8 cellular contexts compared by ENCODE assay signal in the genomic region with DNA sequence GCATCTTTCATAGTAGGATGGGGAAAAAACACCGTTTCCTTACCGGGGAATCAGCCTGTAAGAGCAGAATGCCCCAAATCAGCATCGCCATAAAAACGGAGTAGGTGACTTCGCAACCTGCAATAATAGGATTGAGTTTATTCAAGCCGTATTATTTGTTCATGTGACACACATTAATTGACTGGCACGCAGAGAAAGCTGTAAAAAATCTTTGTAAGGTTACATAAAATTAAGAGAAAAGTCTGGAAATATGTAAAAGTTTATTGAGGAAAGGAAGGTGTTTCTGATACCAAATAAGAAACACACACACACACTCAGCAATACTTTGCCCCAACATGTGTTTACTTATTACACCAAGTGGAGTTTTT. TPM values are rescaled to one million over a fixed set of nuclear protein-coding genes. Genes with fewer than 3 reads are reported as not detected.
DNase-seq lines count a peak whose midpoint lies in the region; ATAC-seq, FAIRE-seq and TF ChIP-seq lines count a peak whose summit lies in the region.

No MANE protein-coding gene starts in this region.

- peak overlapping the region; percentile 91 for H3K4me3 Mint-ChIP-seq in activated CD4-positive, alpha-beta T cell treated with anti-CD3 and anti-CD28 coated beads, Interleukin-2, amount 10 ng/mL, durations not matched to agents 24 days and 14 days

- peaks cover 22% of the 10 kb centered on the region for H3K4me1 Mint-ChIP-seq in activated CD4-positive, alpha-beta T cell treated with anti-CD3 and anti-CD28 coated beads, Interleukin-2, amount 10 ng/mL, durations not matched to agents 24 days and 14 days

- peaks cover 34% of the 10 kb centered on the region for H3K79me2 ChIP-seq in HepG2 (ENCODE audit: insufficient read depth, low read length)

- H3K27me3 ChIP-seq in HepG2 (ENCODE audit: control insufficient read depth in 1 of 2, insufficient read depth in 2 of 2, low read length in 2 of 2): no peaks in the 10 kb centered on the region; a peak in 1 of 5 replicates

- H3K27ac ChIP-seq in angular gyrus (ENCODE audit: low read depth, low read length): peak overlapping the region; percentile 80
- peak overlapping the region; percentile 63 for H3K27ac ChIP-seq in HepG2 (ENCODE audit: extremely low read length, insufficient read depth, low read length)
- H3K27ac ChIP-seq in temporal lobe (ENCODE audit: low read depth, low read length): peak overlapping the region; percentile 64

- intact Hi-C loops in activated CD4-positive, alpha-beta T cell treated with anti-CD3 and anti-CD28 coated beads, Interleukin-2, amount 10 ng/mL, durations not matched to agents 24 days and 14 days (cut with micrococcal nuclease): loop anchor here (1.0 to 2.0 kb wide), 5 partner anchors 40 to 1375 kb away; a partner anchor contains a TSS
- intact Hi-C loops in HepG2 (cut with micrococcal nuclease; ENCODE audit: unreplicated experiment): loop anchor here (2.0 kb wide), 3 partner anchors 23 to 51 kb away; no protein-coding TSS in a partner anchor
- intact Hi-C loops in posterior vena cava (cut with DNase I): no loop called here

- H3K36me3 ChIP-seq in HepG2 (replicated peaks in 1 of 2; ENCODE audit: control insufficient read depth in 1 of 2, insufficient read depth in 2 of 2, low read length in 2 of 2): no peaks in the 10 kb centered on the region; a peak in 1 of 5 replicates

- no peak for TF ChIP-seq CTCF in HepG2 (CRISPR knock-in tag; IDR thresholded peaks at IDR 0.05)

- POLR2A ChIA-PET in HepG2 (lab: Yijun Ruan, JAX): interaction anchor here (0.7 to 3.3 kb wide), 9 partner anchors 8 to 1115 kb away, joined by 3 to 19 read pairs (median 5); a partner anchor contains a TSS

- H4K20me1 ChIP-seq in HepG2 (ENCODE audit: insufficient read depth, low read length): no peaks in the 10 kb centered on the region

- H3K9me3 ChIP-seq in HepG2 (ENCODE audit: low read length): no peaks in the 10 kb centered on the region

- peaks cover 45% of the 10 kb centered on the region for H3K4me1 ChIP-seq in HepG2 (ENCODE audit: insufficient read depth, low read length)

- H3K27me3 Mint-ChIP-seq in activated CD4-positive, alpha-beta T cell treated with anti-CD3 and anti-CD28 coated beads, Interleukin-2, amount 10 ng/mL, durations not matched to agents 24 days and 14 days: peaks cover 8% of the 10 kb centered on the region

- H3K4me2 ChIP-seq in HepG2 (ENCODE audit: low read depth, low read length): peak overlapping the region; percentile 88

- no peak for TF ChIP-seq RAD21 in HepG2 (CRISPR knock-in tag; IDR thresholded peaks at IDR 0.05)

- 1% methylated on average over 7 of the region's 7 CpGs for WGBS in HepG2 (ENCODE audit: low lambda C conversion rate)

- TF ChIP-seq EP300 in HepG2 (IDR thresholded peaks at IDR 0.05; ENCODE audit: low read depth in 2 of 2, low read length in 2 of 2) (no peak), HepG2 (CRISPR knock-in tag; IDR thresholded peaks at IDR 0.05; ENCODE audit: borderline replicate concordance) (no peak)

- no peaks in the 10 kb centered on the region for H3K36me3 Mint-ChIP-seq in activated CD4-positive, alpha-beta T cell treated with anti-CD3 and anti-CD28 coated beads, Interleukin-2, amount 10 ng/mL, durations not matched to agents 24 days and 14 days (ENCODE audit: low read depth)

- no peaks in the 10 kb centered on the region for H3K9me3 Mint-ChIP-seq in activated CD4-positive, alpha-beta T cell treated with anti-CD3 and anti-CD28 coated beads, Interleukin-2, amount 10 ng/mL, durations not matched to agents 24 days and 14 days

- FAIRE-seq in HepG2 (lab: Jason Lieb, UNC): no peak

- ATAC-seq in HepG2: no peak

- CTCF ChIA-PET in HepG2 (lab: Yijun Ruan, JAX; ENCODE audit: low intra/inter-chr PET ratio, low total read pairs): interaction anchor here (1.1 kb wide), 1 partner anchor 41 kb away, joined by 3 read pairs; no protein-coding TSS in a partner anchor

- H2AFZ ChIP-seq in HepG2 (ENCODE audit: low read length): peak overlapping the region; percentile 78

- H3K27ac Mint-ChIP-seq in activated CD4-positive, alpha-beta T cell treated with anti-CD3 and anti-CD28 coated beads, Interleukin-2, amount 10 ng/mL, durations not matched to agents 24 days and 14 days: peak overlapping the region; percentile 75

- peak overlapping the region; percentile 51 for H3K9ac ChIP-seq in HepG2 (ENCODE audit: insufficient read depth, low read depth, low read length)

- in situ Hi-C loops in HepG2 (cut with HindIII; ENCODE audit: extremely low pct_ligation_motif_present, low pct_unique_long_range_greater_than_20kb): no loop called here

- no peak for TF ChIP-seq POLR2A in HepG2 (IDR thresholded peaks at IDR 0.05; ENCODE audit: insufficient read depth in 1 of 2, low read depth in 2 of 2, low read length in 2 of 2)

- no peak for DNase-seq in activated CD4-positive, alpha-beta T cell treated with anti-CD3 and anti-CD28 coated beads, Interleukin-2, amount 10 ng/mL, durations not matched to agents 24 days and 14 days
- no peak for DNase-seq in activated CD4-positive, alpha-beta T cell treated with anti-CD3 and anti-CD28 coated beads for 4 hours
- DNase-seq in HepG2 (ENCODE audit: low spot score) (no peak), H4 (ENCODE audit: low spot score) (no peak), posterior vena cava (ENCODE audit: low spot score) (no peak), NCI-H1417 (lab: John Stamatoyannopoulos, UW) (no peak)

- H3K4me3 ChIP-seq in HepG2 (replicated peaks in 1 of 3; ENCODE audit: insufficient read depth in 1 of 3, low read depth in 2 of 3, low read length in 3 of 3): peak overlapping the region; percentile 53 to 95 (median 76)

- TSS peak; percentile 80 for BruUV-seq in HepG2 (replicated peaks; lab: Mats Ljungman, UMichigan)

TF ChIP-seq in HepG2, 621 proteins besides CTCF, POLR2A, EP300 and RAD21 (continues in another document):
- TF ChIP-seq HNF4A (CRISPR knock-in tag; IDR thresholded peaks at IDR 0.05): no peak
- no peak for TF ChIP-seq MTA3 (CRISPR knock-in tag; IDR thresholded peaks at IDR 0.05)
- no peak for TF ChIP-seq KDM4B (CRISPR knock-in tag; IDR thresholded peaks at IDR 0.05)
- TF ChIP-seq ZNF468 (CRISPR knock-in tag; IDR thresholded peaks at IDR 0.05): no peak

RNA-seq across cellular contexts. Expression of a gene that starts 0.6 kb away (rescaled TPM):
- 8.6 and 12.2 TPM in 2 replicates for total RNA-seq in activated CD4-positive, alpha-beta T cell treated with anti-CD3 and anti-CD28 coated beads, Interleukin-2, amount 10 ng/mL, durations not matched to agents 24 days and 14 days
- total RNA-seq in HepG2 (2016; rRNA removed; fragmentation: Illumina TruSeq; extraction: Trizol) (12.0 and 21.7 TPM in 2 replicates), temporal lobe (31.5 TPM), posterior vena cava (10 to 100 TPM; 21.2 to 24.0 TPM)
- total RNA-seq in HepG2 (2016; cell fraction: cytosol; rRNA removed; fragmentation: Illumina TruSeq; extraction: Trizol; ENCODE audit: low read depth): 23.4 and 24.3 TPM in 2 replicates
- total RNA-seq in HepG2 (2016; cell fraction: insoluble cytoplasmic fraction; rRNA removed; fragmentation: Illumina TruSeq; extraction: Trizol): 14.1 and 22.8 TPM in 2 replicates
- total RNA-seq in HepG2 (2016; cell fraction: membrane; rRNA removed; fragmentation: Illumina TruSeq; extraction: Trizol): 20.0 and 22.6 TPM in 2 replicates
- 43.3 and 48.9 TPM in 2 replicates for total RNA-seq in HepG2 (2016; cell fraction: nucleus; rRNA removed; fragmentation: Illumina TruSeq; extraction: Trizol)
- 25.7 and 30.6 TPM in 2 replicates for polyA plus RNA-seq in HepG2 (2011; rRNA removed)
- 4.9 and 5.5 TPM in 2 replicates for polyA plus RNA-seq in HepG2 (2011; cell fraction: cytosol; rRNA removed)
- 102 and 115 TPM in 2 replicates for polyA plus RNA-seq in HepG2 (2011; cell fraction: nucleus; rRNA removed)
- polyA plus RNA-seq in HepG2 (2012): 15.7 and 23.2 TPM in 2 replicates
- 1.3 and 1.7 TPM in 2 replicates for polyA plus RNA-seq in HepG2 (2016; cell fraction: cytosol; fragmentation: Illumina TruSeq; extraction: Trizol; ENCODE audit: low read depth)
- 9.7 and 12.3 TPM in 2 replicates for polyA plus RNA-seq in HepG2 (2016; cell fraction: insoluble cytoplasmic fraction; fragmentation: Illumina TruSeq; extraction: Trizol; ENCODE audit: low read depth)
- polyA plus RNA-seq in HepG2 (2016; cell fraction: membrane; fragmentation: Illumina TruSeq; extraction: Trizol; ENCODE audit: low read depth): 4.0 and 4.7 TPM in 2 replicates
- polyA plus RNA-seq in HepG2 (2016; cell fraction: nucleus; fragmentation: Illumina TruSeq; extraction: Trizol; ENCODE audit: insufficient read depth, low read depth): 105 and 125 TPM in 2 replicates
- polyA minus RNA-seq in HepG2 (2011; rRNA and poly(A)+ RNA removed; ENCODE audit: low replicate concordance): 7.2 and 8.3 TPM in 2 replicates
- polyA minus RNA-seq in HepG2 (2011; cell fraction: cytosol; rRNA and poly(A)+ RNA removed): 7.0 and 7.4 TPM in 2 replicates
- polyA minus RNA-seq in HepG2 (2011; cell fraction: nucleus; rRNA and poly(A)+ RNA removed): 66.3 and 86.5 TPM in 2 replicates
- total RNA-seq in H4 (2014; rRNA removed; shearing (Covaris generic)): 4.2 and 7.1 TPM in 2 replicates

RNA-seq across cellular contexts. Expression of a gene that starts 59.7 kb away (rescaled TPM):
- 41.3 and 45.9 TPM in 2 replicates for total RNA-seq in activated CD4-positive, alpha-beta T cell treated with anti-CD3 and anti-CD28 coated beads, Interleukin-2, amount 10 ng/mL, durations not matched to agents 24 days and 14 days
- total RNA-seq in HepG2 (2016; rRNA removed; fragmentation: Illumina TruSeq; extraction: Trizol): 21.8 and 40.0 TPM in 2 replicates
- total RNA-seq in HepG2 (2016; cell fraction: cytosol; rRNA removed; fragmentation: Illumina TruSeq; extraction: Trizol; ENCODE audit: low read depth): 4.7 and 7.4 TPM in 2 replicates
- total RNA-seq in HepG2 (2016; cell fraction: insoluble cytoplasmic fraction; rRNA removed; fragmentation: Illumina TruSeq; extraction: Trizol): 20.2 and 39.7 TPM in 2 replicates
- total RNA-seq in HepG2 (2016; cell fraction: membrane; rRNA removed; fragmentation: Illumina TruSeq; extraction: Trizol): 10.2 and 11.3 TPM in 2 replicates
- 30.0 and 34.6 TPM in 2 replicates for total RNA-seq in HepG2 (2016; cell fraction: nucleus; rRNA removed; fragmentation: Illumina TruSeq; extraction: Trizol)
- polyA plus RNA-seq in HepG2 (2011; rRNA removed): 6.3 and 8.7 TPM in 2 replicates
- polyA plus RNA-seq in HepG2 (2011; cell fraction: cytosol; rRNA removed): 3.4 and 4.5 TPM in 2 replicates
- 9.9 and 11.7 TPM in 2 replicates for polyA plus RNA-seq in HepG2 (2011; cell fraction: nucleus; rRNA removed)
- polyA plus RNA-seq in HepG2 (2012): 14.6 and 19.0 TPM in 2 replicates
- 0.99 and 1.0 TPM in 2 replicates for polyA plus RNA-seq in HepG2 (2016; cell fraction: cytosol; fragmentation: Illumina TruSeq; extraction: Trizol; ENCODE audit: low read depth)
- polyA plus RNA-seq in HepG2 (2016; cell fraction: insoluble cytoplasmic fraction; fragmentation: Illumina TruSeq; extraction: Trizol; ENCODE audit: low read depth): 31.0 and 32.7 TPM in 2 replicates
- 3.6 and 4.3 TPM in 2 replicates for polyA plus RNA-seq in HepG2 (2016; cell fraction: membrane; fragmentation: Illumina TruSeq; extraction: Trizol; ENCODE audit: low read depth)
- polyA plus RNA-seq in HepG2 (2016; cell fraction: nucleus; fragmentation: Illumina TruSeq; extraction: Trizol; ENCODE audit: insufficient read depth, low read depth): 27.7 and 32.1 TPM in 2 replicates
- 10.1 and 36.3 TPM in 2 replicates for polyA minus RNA-seq in HepG2 (2011; rRNA and poly(A)+ RNA removed; ENCODE audit: low replicate concordance)
- 10.8 and 16.3 TPM in 2 replicates for polyA minus RNA-seq in HepG2 (2011; cell fraction: cytosol; rRNA and poly(A)+ RNA removed)
- 37.1 and 48.5 TPM in 2 replicates for polyA minus RNA-seq in HepG2 (2011; cell fraction: nucleus; rRNA and poly(A)+ RNA removed)
- total RNA-seq in temporal lobe: 35.2 TPM
- total RNA-seq in H4 (2014; rRNA removed; shearing (Covaris generic)): 9.1 and 13.7 TPM in 2 replicates
- total RNA-seq in posterior vena cava: 10 to 100 TPM; 51.1 to 61.6 TPM

Comparison
In these comparisons a context has a peak if more than half of its experiments do, and no peak if none do; other contexts are left out.
1. intact Hi-C loops: an anchor here in activated CD4-positive, alpha-beta T cell treated with anti-CD3 and anti-CD28 coated beads, Interleukin-2, amount 10 ng/mL, durations not matched to agents 24 days and 14 days (1.0 to 2.0 kb wide) and HepG2 (2.0 kb wide); none called in posterior vena cava.